8 cellular contexts compared by ENCODE assay signal in the genomic region with DNA sequence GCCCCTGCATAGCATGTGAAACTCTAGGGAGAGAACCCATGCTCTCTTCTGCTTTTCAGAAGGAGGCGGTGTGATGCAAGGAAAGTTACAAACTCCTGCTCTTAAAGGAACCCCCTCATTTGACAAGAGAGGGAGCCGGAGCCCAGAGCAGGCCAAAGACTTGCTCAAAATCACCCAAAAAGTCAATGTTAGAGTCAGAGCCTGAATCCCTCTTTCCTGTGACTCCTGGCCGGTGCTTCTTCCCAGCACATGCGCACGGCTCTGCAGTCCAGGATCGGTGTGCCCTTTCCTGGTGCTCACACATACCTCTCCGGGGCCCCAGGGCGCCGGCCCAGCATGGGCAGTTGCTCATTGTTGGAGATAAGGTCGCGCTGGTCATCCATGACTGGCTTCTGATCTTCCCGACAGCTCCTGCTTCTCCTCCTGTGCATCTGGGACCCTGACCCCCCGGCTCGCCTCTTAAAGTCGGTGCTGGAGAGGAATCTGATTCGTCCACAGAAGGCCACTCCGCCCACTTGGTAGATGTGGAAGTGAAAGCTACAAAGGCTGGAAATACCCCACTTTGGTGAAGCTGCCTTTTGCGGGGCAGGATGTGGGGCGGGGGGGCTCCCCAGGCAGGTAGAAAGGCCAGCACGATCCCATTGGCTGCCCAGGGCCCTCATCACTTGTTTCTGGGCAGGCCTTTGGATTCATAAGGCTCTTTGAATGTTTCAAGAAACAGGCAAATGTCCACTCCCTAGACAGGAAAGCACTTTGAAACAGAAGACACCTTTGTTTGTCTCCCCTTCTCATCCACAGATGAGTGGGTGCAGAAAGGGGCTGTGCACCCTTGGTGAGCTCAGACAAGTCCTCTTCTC. TPM values are rescaled to one million over a fixed set of nuclear protein-coding genes. Genes with fewer than 3 reads are reported as not detected.
DNase-seq lines count a peak whose midpoint lies in the region; ATAC-seq and TF ChIP-seq lines count a peak whose summit lies in the region.

Gene CD74, minus strand, starts transcription at position 592 of the 857 bp plus-strand sequence. Its CDS starts 161 bp downstream, at position 431.

- no peak for TF ChIP-seq CTCF in GM06990 (IDR thresholded peaks at IDR 0.05; ENCODE audit: insufficient read depth, low read length, poor library complexity, severe bottlenecking)
- TF ChIP-seq CTCF in HCT116 (IDR thresholded peaks at IDR 0.05 in 2 of 3, conservative IDR thresholded peaks at IDR 0.05 in 1 of 3; ENCODE audit: borderline replicate concordance in 1 of 3, insufficient read depth in 1 of 3, low read depth in 2 of 3, low read length in 2 of 3) = no peak

- TF ChIP-seq RAD21 in HCT116 (IDR thresholded peaks at IDR 0.05; ENCODE audit: low read depth) = no peak

- peak within 1 kb of the TSS; percentile 97 for H3K4me3 ChIP-seq in GM06990 (replicated peaks; ENCODE audit: low read depth, low read length)
- H3K4me3 ChIP-seq in HCT116 (replicated peaks in 1 of 2; ENCODE audit: low read depth in 1 of 2, low read length in 2 of 2) = no peak within 1 kb of the TSS
- H3K4me3 ChIP-seq in mucosa of stomach (ENCODE audit: low read length) = peak within 1 kb of the TSS; percentile 89

- no peak within 1 kb of the TSS for H3K4me2 ChIP-seq in HCT116 (ENCODE audit: low read length)

- intact Hi-C loops in HCT116 (cut with micrococcal nuclease) = no loop called here

- CTCF ChIA-PET in HCT116 (lab: Charles Lee) = no interaction called here

- H2AFZ ChIP-seq in HCT116 (ENCODE audit: low read depth, low read length, poor library complexity, severe bottlenecking) = no peak within 1 kb of the TSS

- peak; percentile 94 for DNase-seq in GM06990 (ENCODE audit: extremely low read depth, insufficient read length)
- no peak for DNase-seq in HCT116 (ENCODE audit: low read depth, low spot score)
- DNase-seq in NCI-H526 (lab: John Stamatoyannopoulos, UW) = peak; percentile 20 to 70
- peak; percentile 82 for DNase-seq in activated CD8-positive, alpha-beta memory T cell treated with anti-CD3 and anti-CD28 coated beads, Interleukin-2, amount 50 U/mL, for 1 hour (ENCODE audit: extremely low read depth)
- DNase-seq in epidermal melanocyte (ENCODE audit: insufficient read length, low spot score) = peak; percentile 39
- DNase-seq in stimulated activated CD8-positive, alpha-beta memory T cell treated with anti-CD3 and anti-CD28 coated beads, Interleukin-7, amount 100 ng/mL, for 48 hours (ENCODE audit: extremely low read depth in 1 of 2, low read depth in 1 of 2) = peak; percentile 83 to 89
- no peak for DNase-seq in DMS153 (lab: John Stamatoyannopoulos, UW)

- BruUV-seq in HCT116 (replicated peaks; lab: Mats Ljungman, UMichigan) = no TSS peak

- peak; percentile 23; the same call in 1 of the 2 replicates for ATAC-seq in HCT116

- no peak for TF ChIP-seq POLR2A in HCT116 (IDR thresholded peaks at IDR 0.05; ENCODE audit: borderline replicate concordance, extremely low read depth, insufficient read depth, insufficient read length)

- peaks cover 10 to 26% of the 10 kb centered on the region in 2 experiments; a peak in 3 of 4 replicates for H3K4me1 ChIP-seq in HCT116 (ENCODE audit: control insufficient read depth in 1 of 2, insufficient read depth in 2 of 2, low read length in 2 of 2)
- H3K4me1 ChIP-seq in mucosa of stomach (ENCODE audit: control insufficient read depth, insufficient read depth, low read length) = peaks cover 29% of the 10 kb centered on the region

- H3K79me2 ChIP-seq in HCT116 (ENCODE audit: insufficient read depth, low read length) = no peaks in the 10 kb centered on the region

- no peak within 1 kb of the TSS for H3K9ac ChIP-seq in HCT116 (ENCODE audit: low read length)
- H3K9ac ChIP-seq in mucosa of stomach (ENCODE audit: low read length) = peak within 1 kb of the TSS; percentile 83

- RAD21 ChIA-PET in HCT116 (lab: Charles Lee; ENCODE audit: low non-redundant PET in 1 of 2, low total read pairs in 2 of 2, uncharacterized antibody in 2 of 2, unreplicated experiment in 2 of 2) = interaction anchor here in 1 of 2 experiments (0.5 kb wide), 1 partner anchor 18 kb away, joined by 3 read pairs; no protein-coding TSS in a partner anchor

- H3K27me3 ChIP-seq in GM06990 (replicated peaks; ENCODE audit: control insufficient read depth, insufficient read depth, low read length) (no peaks in the 10 kb centered on the region), HCT116 (ENCODE audit: insufficient read depth, low read length) (no peaks in the 10 kb centered on the region), mucosa of stomach (ENCODE audit: control insufficient read depth, insufficient read depth, low read length) (no peaks in the 10 kb centered on the region)

- H3K36me3 ChIP-seq in GM06990 (ENCODE audit: control insufficient read depth, insufficient read depth, low read length) (peaks cover 19% of the 10 kb centered on the region), HCT116 (ENCODE audit: control insufficient read depth in 1 of 2, insufficient read depth in 2 of 2, low read length in 2 of 2) (no peaks in the 10 kb centered on the region), mucosa of stomach (ENCODE audit: control insufficient read depth, insufficient read depth, low read length) (no peaks in the 10 kb centered on the region)

- no peaks in the 10 kb centered on the region for H4K20me1 ChIP-seq in HCT116 (ENCODE audit: insufficient read depth)

- POLR2A ChIA-PET in HCT116 (lab: Charles Lee) = no interaction called here

- H3K27ac ChIP-seq in HCT116 (ENCODE audit: low read depth, low read length) = no peak within 1 kb of the TSS

- H3K9me3 ChIP-seq in HCT116 (ENCODE audit: control insufficient read depth in 1 of 2, insufficient read depth in 1 of 2, low read depth in 1 of 2, low read length in 2 of 2) = no peaks in the 10 kb centered on the region
- no peaks in the 10 kb centered on the region for H3K9me3 ChIP-seq in mucosa of stomach (ENCODE audit: control insufficient read depth, low read length)

- no peaks in the 10 kb centered on the region for H3K9me2 ChIP-seq in HCT116 (ENCODE audit: insufficient read depth)

TF ChIP-seq in HCT116, 20 proteins besides CTCF, POLR2A, EP300 and RAD21:
- no peak for TF ChIP-seq MAX (IDR thresholded peaks at IDR 0.05)
- TF ChIP-seq EZH2phosphoT487 (IDR thresholded peaks at IDR 0.05; ENCODE audit: borderline replicate concordance) = no peak
- no peak for TF ChIP-seq REST (IDR thresholded peaks at IDR 0.05; ENCODE audit: low read depth)
- TF ChIP-seq ELF1 (IDR thresholded peaks at IDR 0.05; ENCODE audit: borderline replicate concordance, low read depth) = no peak
- no peak for TF ChIP-seq FOSL1 (IDR thresholded peaks at IDR 0.05; ENCODE audit: low read depth)
- no peak for TF ChIP-seq JUND (IDR thresholded peaks at IDR 0.05)
- no peak for TF ChIP-seq YY1 (IDR thresholded peaks at IDR 0.05; ENCODE audit: extremely low read depth, insufficient replicate concordance, low read depth, low read length)
- no peak for TF ChIP-seq SP1 (IDR thresholded peaks at IDR 0.05; ENCODE audit: low read depth)
- TF ChIP-seq ATF3 (IDR thresholded peaks at IDR 0.05) = no peak
- TF ChIP-seq, protein P1, sequence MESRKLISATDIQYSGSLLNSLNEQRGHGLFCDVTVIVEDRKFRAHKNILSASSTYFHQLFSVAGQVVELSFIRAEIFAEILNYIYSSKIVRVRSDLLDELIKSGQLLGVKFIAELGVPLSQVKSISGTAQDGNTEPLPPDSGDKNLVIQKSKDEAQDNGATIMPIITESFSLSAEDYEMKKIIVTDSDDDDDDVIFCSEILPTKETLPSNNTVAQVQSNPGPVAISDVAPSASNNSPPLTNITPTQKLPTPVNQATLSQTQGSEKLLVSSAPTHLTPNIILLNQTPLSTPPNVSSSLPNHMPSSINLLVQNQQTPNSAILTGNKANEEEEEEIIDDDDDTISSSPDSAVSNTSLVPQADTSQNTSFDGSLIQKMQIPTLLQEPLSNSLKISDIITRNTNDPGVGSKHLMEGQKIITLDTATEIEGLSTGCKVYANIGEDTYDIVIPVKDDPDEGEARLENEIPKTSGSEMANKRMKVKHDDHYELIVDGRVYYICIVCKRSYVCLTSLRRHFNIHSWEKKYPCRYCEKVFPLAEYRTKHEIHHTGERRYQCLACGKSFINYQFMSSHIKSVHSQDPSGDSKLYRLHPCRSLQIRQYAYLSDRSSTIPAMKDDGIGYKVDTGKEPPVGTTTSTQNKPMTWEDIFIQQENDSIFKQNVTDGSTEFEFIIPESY (IDR thresholded peaks at IDR 0.05; ENCODE audit: extremely low read depth, insufficient replicate concordance, low read length) = no peak

RNA-seq across cellular contexts. Expression of gene CD74, which starts in this region (rescaled TPM):
- 8.9 TPM for total RNA-seq in HCT116 (2021; ENCODE audit: unreplicated experiment)
- 0.36 and 0.50 TPM in 2 replicates for polyA plus RNA-seq in HCT116 (2012)

Comparison
In these comparisons a context has a peak if more than half of its experiments do, and no peak if none do; other contexts are left out.
1. DNase-seq: peak in GM06990 (single experiment), NCI-H526 (2 of 2), activated CD8-positive, alpha-beta memory T cell treated with anti-CD3 and anti-CD28 coated beads, Interleukin-2, amount 50 U/mL, for 1 hour (single experiment), epidermal melanocyte (single experiment) and stimulated activated CD8-positive, alpha-beta memory T cell treated with anti-CD3 and anti-CD28 coated beads, Interleukin-7, amount 100 ng/mL, for 48 hours (2 of 2); none in HCT116 (single experiment) and DMS153 (single experiment).
2. H3K4me3 ChIP-seq: peak in GM06990 (single experiment) and mucosa of stomach (single experiment); none in HCT116 (0 of 2).